9 cellular contexts compared by ENCODE assay signal in genomic region chr15:68114840-68115239, GRCh38.
A peak's percentile ranks its signal among the peaks of the same experiment; 100 is the strongest.
DNase-seq lines count a peak whose midpoint lies in the region; ATAC-seq and TF ChIP-seq lines count a peak whose summit lies in the region.
"Had no signal": no experiment of that assay in that cellular context is flagged by ENCODE, and none has a peak within 500 bp of the region (broad histone marks: within the 10 kb centered on the region; RNA-seq: fewer than 3 reads in every experiment).

No MANE protein-coding gene starts in this region.

- no peak for ATAC-seq in heart right ventricle
- ATAC-seq in right lobe of liver = no peak
- no peak for ATAC-seq in upper lobe of right lung

- H3K27me3 ChIP-seq in heart right ventricle (no peaks in the 10 kb centered on the region), right lobe of liver (no peaks in the 10 kb centered on the region), upper lobe of right lung (no peaks in the 10 kb centered on the region)

- peak overlapping the region; percentile 80 for H3K4me3 Mint-ChIP-seq in activated naive CD8-positive, alpha-beta T cell

- H3K27ac ChIP-seq in heart right ventricle = peak overlapping the region in 9 of 10 donors; percentile 3 to 79 (median 51)
- peak overlapping the region in 2 of 3 donors; percentile 59 for H3K27ac ChIP-seq in right lobe of liver
- H3K27ac ChIP-seq in upper lobe of right lung = no peak overlapping the region
- H3K27ac ChIP-seq: epithelial cell of prostate had no signal

- H3K27ac Mint-ChIP-seq in activated naive CD8-positive, alpha-beta T cell = peak overlapping the region; percentile 64

- TF ChIP-seq CTCF in heart right ventricle (IDR thresholded peaks at IDR 0.05) (no peak), right lobe of liver (IDR thresholded peaks at IDR 0.05) (no peak), upper lobe of right lung (IDR thresholded peaks at IDR 0.05) (no peak)

- H3K27me3 Mint-ChIP-seq in activated naive CD8-positive, alpha-beta T cell = no peaks in the 10 kb centered on the region

- no peak for TF ChIP-seq POLR2A in right lobe of liver (IDR thresholded peaks at IDR 0.05)

- H3K4me1 ChIP-seq in heart right ventricle (peaks cover 0 to 47% (median 37%) of the 10 kb centered on the region in 9 donors), right lobe of liver (peaks cover 0 to 18% (median 3%) of the 10 kb centered on the region in 4 donors), upper lobe of right lung (peaks cover 28% of the 10 kb centered on the region)

- H3K4me3 ChIP-seq in heart right ventricle = peak overlapping the region in 9 of 10 donors; percentile 6 to 52 (median 39)
- peak overlapping the region; percentile 13 to 43 (median 39) for H3K4me3 ChIP-seq in right lobe of liver
- H3K4me3 ChIP-seq in upper lobe of right lung = peak overlapping the region; percentile 39

- intact Hi-C loops in heart right ventricle (cut with DNase I) (loop anchor here in 1 of 10 donors (10.0 kb wide), 1 partner anchor 60 kb away; the partner anchor contains the start of gene PIAS1), cardiac septum (cut with DNase I) (no loop called here), right lobe of liver (cut with DNase I) (no loop called here), upper lobe of right lung (cut with DNase I) (no loop called here)

- H3K36me3 Mint-ChIP-seq in activated naive CD8-positive, alpha-beta T cell = peaks cover 5% of the 10 kb centered on the region

- no peaks in the 10 kb centered on the region for H3K9me3 Mint-ChIP-seq in activated naive CD8-positive, alpha-beta T cell (ENCODE audit: low read depth)

- WGBS in heart right ventricle, 2 donors = 21 to 23% methylated on average over 2 of the region's 2 CpGs
- WGBS in right lobe of liver (ENCODE audit: insufficient coverage, low coverage, low lambda C conversion rate, missing lambda C conversion rate) = 17% methylated on average over 2 of the region's 2 CpGs

- peaks cover 80% of the 10 kb centered on the region for H3K4me1 Mint-ChIP-seq in activated naive CD8-positive, alpha-beta T cell (ENCODE audit: low read depth)

- no peak for DNase-seq in heart right ventricle
- no peak for DNase-seq in cardiac septum (ENCODE audit: low spot score)
- DNase-seq in right lobe of liver = no peak
- no peak for DNase-seq in upper lobe of right lung
- DNase-seq in NCI-H748 treated with DMSO at 0.1 percent for 48 hours (lab: John Stamatoyannopoulos, UW) = no peak
- DNase-seq in superior temporal gyrus (ENCODE audit: extremely low spot score) = no peak
- no peak for DNase-seq in germinal center (ENCODE audit: low spot score)

- H3K36me3 ChIP-seq in heart right ventricle = no peaks in the 10 kb centered on the region
- no peaks in the 10 kb centered on the region for H3K36me3 ChIP-seq in right lobe of liver
- H3K36me3 ChIP-seq in upper lobe of right lung = no peaks in the 10 kb centered on the region

- H3K9me3 ChIP-seq in heart right ventricle (no peaks in the 10 kb centered on the region), right lobe of liver (no peaks in the 10 kb centered on the region), upper lobe of right lung (no peaks in the 10 kb centered on the region)
